In genomic region chr11:12397953-12398352, GRCh38 we compare ENCODE assay signal across 1 cellular context.
TF ChIP-seq lines count a peak whose summit lies in the region.

No MANE protein-coding gene starts in this region.

TF ChIP-seq in IMR-90, 13 proteins besides CTCF, POLR2A, EP300 and RAD21 (continued from another document):
- peak; percentile 86 for TF ChIP-seq FOS (IDR thresholded peaks at IDR 0.05; ENCODE audit: low read depth, low read length)
- no peak for TF ChIP-seq RFX5 (IDR thresholded peaks at IDR 0.05; ENCODE audit: low read depth, low read length)
- TF ChIP-seq ELK1 (IDR thresholded peaks at IDR 0.05; ENCODE audit: borderline replicate concordance, low read depth, low read length): no peak
TF ChIP-seq in IMR-90: peak in this region for 4.
